ENCODE assay signal across 8 cellular contexts in the genomic region with DNA sequence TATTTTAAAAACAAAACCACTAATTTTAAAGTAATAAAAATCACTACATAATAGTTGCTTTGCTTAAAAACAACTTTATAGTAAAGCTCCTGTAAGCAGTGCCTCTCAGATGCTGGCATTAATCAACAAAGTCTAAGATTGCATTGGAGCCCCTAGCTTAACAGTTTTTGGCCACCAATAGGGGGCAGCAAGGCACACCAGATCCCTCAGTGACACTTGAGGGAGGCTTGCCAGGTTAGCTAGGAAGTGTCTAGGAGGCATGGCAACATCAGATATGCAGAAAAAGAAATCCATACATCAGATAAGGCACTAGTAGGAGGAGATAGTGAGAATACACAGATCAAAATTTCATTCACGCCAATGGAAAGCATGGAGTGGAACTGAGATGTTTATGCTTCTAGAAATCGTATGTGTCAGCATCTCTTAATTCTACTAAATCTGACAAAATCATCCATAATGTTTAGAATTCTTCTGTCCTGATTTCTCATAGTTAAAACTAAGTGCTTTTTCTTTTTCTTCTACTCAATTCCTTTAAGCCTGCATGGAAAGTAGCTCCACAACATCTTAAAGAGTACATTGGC.
DNase-seq lines count a peak whose midpoint lies in the region; ATAC-seq and TF ChIP-seq lines count a peak whose summit lies in the region.

No MANE protein-coding gene starts in this region.

- H3K27ac Mint-ChIP-seq in nephron progenitor cell, result no peak overlapping the region

- no peak for TF ChIP-seq EP300 in esophagus muscularis mucosa (IDR thresholded peaks at IDR 0.05)

- TF ChIP-seq CTCF in esophagus muscularis mucosa (IDR thresholded peaks at IDR 0.05) (peak; percentile 62 to 73 (median 63)), nephron progenitor cell (IDR thresholded peaks at IDR 0.05) (peak; percentile 88), thoracic aorta (IDR thresholded peaks at IDR 0.05) (peak; percentile 78)

- H3K9me3 Mint-ChIP-seq in nephron progenitor cell, result peaks cover 10% of the 10 kb centered on the region

- peaks cover 3% of the 10 kb centered on the region for H3K27me3 Mint-ChIP-seq in nephron progenitor cell (ENCODE audit: low read depth, poor library complexity)

- H3K27me3 ChIP-seq in esophagus muscularis mucosa (no peaks in the 10 kb centered on the region), thoracic aorta (replicated peaks; ENCODE audit: insufficient read depth) (no peaks in the 10 kb centered on the region)

- H3K36me3 ChIP-seq in esophagus muscularis mucosa (no peaks in the 10 kb centered on the region), thoracic aorta (no peaks in the 10 kb centered on the region)

- H3K4me3 ChIP-seq in esophagus muscularis mucosa, result no peak overlapping the region
- H3K4me3 ChIP-seq in thoracic aorta, result no peak overlapping the region

- peak; percentile 31 for DNase-seq in DMS153 treated with DMSO at 0.1 percent for 48 hours (lab: John Stamatoyannopoulos, UW; ENCODE audit: unreplicated experiment)
- DNase-seq in HT1080 (ENCODE audit: low read depth), result peak; percentile 64
- DNase-seq in NOMO-1 treated with dmso at 0.1 percent for 144 hours (lab: John Stamatoyannopoulos, UW; ENCODE audit: unreplicated experiment), result peak; percentile 52
- DNase-seq in activated CD8-positive, alpha-beta memory T cell treated with anti-CD3 and anti-CD28 coated beads, Interleukin-2, amount 50 U/mL, for 4 hours, result peak; percentile 62
- no peak for DNase-seq in esophagus muscularis mucosa (ENCODE audit: extremely low spot score)
- peak; percentile 72 for DNase-seq in nephron progenitor cell
- peak; percentile 36 for DNase-seq in thoracic aorta (ENCODE audit: low spot score)

- 50% methylated on average over 2 of the region's 2 CpGs for WGBS in esophagus muscularis mucosa

- no peak for TF ChIP-seq POLR2A in esophagus muscularis mucosa (IDR thresholded peaks at IDR 0.05; ENCODE audit: low read depth)

- intact Hi-C loops in esophagus muscularis mucosa (cut with DNase I), result loop anchor here (5.0 kb wide), 1 partner anchor 361 kb away; no protein-coding TSS in a partner anchor

- no peak overlapping the region for H3K4me3 Mint-ChIP-seq in nephron progenitor cell

- H3K4me1 Mint-ChIP-seq in nephron progenitor cell, result no peaks in the 10 kb centered on the region

- peak; percentile 97 for ATAC-seq in GM21447 (IDR thresholded peaks at IDR 0.05; ENCODE audit: unreplicated experiment)
- peak; percentile 82 for ATAC-seq in thoracic aorta (ENCODE audit: insufficient number of reproducible peaks, low FRiP score, low read depth)

- H3K27ac ChIP-seq in esophagus muscularis mucosa (replicated peaks in 1 of 4), result no peak overlapping the region
- no peak overlapping the region for H3K27ac ChIP-seq in thoracic aorta

- H3K4me1 ChIP-seq in esophagus muscularis mucosa, result no peaks in the 10 kb centered on the region
- H3K4me1 ChIP-seq in thoracic aorta (ENCODE audit: control insufficient read depth in 1 of 2, low read depth in 2 of 2), result no peaks in the 10 kb centered on the region

- H3K9me3 ChIP-seq in esophagus muscularis mucosa, result no peaks in the 10 kb centered on the region
- H3K9me3 ChIP-seq in thoracic aorta, result no peaks in the 10 kb centered on the region

- peaks cover 3% of the 10 kb centered on the region for H3K36me3 Mint-ChIP-seq in nephron progenitor cell (ENCODE audit: low read depth)
